Comparison of ENCODE assay signal across 20 cellular contexts in genomic region chr2:233189032-233189431, GRCh38.
DNase-seq lines count a peak whose midpoint lies in the region; ATAC-seq and TF ChIP-seq lines count a peak whose summit lies in the region.
"Had no signal": no experiment of that assay in that cellular context is flagged by ENCODE, and none has a peak within 500 bp of the region (broad histone marks: within the 10 kb centered on the region; RNA-seq: fewer than 3 reads in every experiment).

No MANE protein-coding gene starts in this region.

- H3K4me1 Mint-ChIP-seq in natural killer cell: peaks cover 0 to 19% of the 10 kb centered on the region in 2 donors
- peaks cover 5 to 11% of the 10 kb centered on the region in 2 donors for H3K4me1 Mint-ChIP-seq in natural killer cell treated with Interleukin-12 subunit alpha and Interleukin-12 subunit beta and Interleukin-15 and Interleukin-18, amount 100 ng/mL, for 72 hours (ENCODE audit: low read depth in 2 of 2)
- no peaks in the 10 kb centered on the region for H3K4me1 Mint-ChIP-seq in activated T-helper 17 cell treated with anti-CD3 and anti-CD28 coated beads, Interleukin-2, amount 50 U/mL, for 72 hours
- H3K4me1 Mint-ChIP-seq in neural crest cell: peaks cover 12% of the 10 kb centered on the region

- H3K27me3 Mint-ChIP-seq in natural killer cell (ENCODE audit: low read depth in 2 of 2): no peaks in the 10 kb centered on the region
- H3K27me3 Mint-ChIP-seq in natural killer cell treated with Interleukin-12 subunit alpha and Interleukin-12 subunit beta and Interleukin-15 and Interleukin-18, amount 100 ng/mL, for 72 hours: no peaks in the 10 kb centered on the region
- no peaks in the 10 kb centered on the region for H3K27me3 Mint-ChIP-seq in activated T-helper 17 cell treated with anti-CD3 and anti-CD28 coated beads, Interleukin-2, amount 50 U/mL, for 72 hours
- H3K27me3 Mint-ChIP-seq in neural crest cell (ENCODE audit: low read depth): no peaks in the 10 kb centered on the region
- H3K27me3 Mint-ChIP-seq: B cell; CD4-positive, alpha-beta T cell had no signal

- intact Hi-C loops in natural killer cell (cut with micrococcal nuclease): no loop called here

- no peak for TF ChIP-seq CTCF in natural killer cell (IDR thresholded peaks at IDR 0.05)
- no peak for TF ChIP-seq CTCF in neural crest cell (conservative IDR thresholded peaks at IDR 0.05)

- DNase-seq in natural killer cell (no peak), neural crest cell (ENCODE audit: low read depth, low spot score) (no peak), NCI-H2171 (lab: John Stamatoyannopoulos, UW) (no peak), NCI-H2081 treated with DMSO at 0.1 percent for 48 hours (lab: John Stamatoyannopoulos, UW) (no peak)
- DNase-seq in natural killer cell treated with Interleukin-12 subunit alpha and Interleukin-12 subunit beta and Interleukin-15 and Interleukin-18, amount 100 ng/mL, for 72 hours (ENCODE audit: low spot score): no peak
- DNase-seq: ACHN; CD4-positive, alpha-beta T cell; DMS79 treated with DMSO at 0.1 percent for 48 hours; GDM1; GOT3; HFFc6; MM.1S; NCI-H1417 treated with DMSO at 0.1 percent for 48 hours; NCI-H2029 treated with DMSO at 0.1 percent for 48 hours; NCI-H524; SIG-M5 had no signal

- peaks cover 28% of the 10 kb centered on the region for H3K36me3 Mint-ChIP-seq in natural killer cell
- peaks cover 24% of the 10 kb centered on the region for H3K36me3 Mint-ChIP-seq in natural killer cell treated with Interleukin-12 subunit alpha and Interleukin-12 subunit beta and Interleukin-15 and Interleukin-18, amount 100 ng/mL, for 72 hours
- H3K36me3 Mint-ChIP-seq in activated T-helper 17 cell treated with anti-CD3 and anti-CD28 coated beads, Interleukin-2, amount 50 U/mL, for 72 hours (ENCODE audit: low read depth): peaks cover 100% of the 10 kb centered on the region
- no peaks in the 10 kb centered on the region for H3K36me3 Mint-ChIP-seq in neural crest cell (ENCODE audit: low read depth)

- no peak overlapping the region for H3K4me3 Mint-ChIP-seq in natural killer cell
- no peak overlapping the region for H3K4me3 Mint-ChIP-seq in natural killer cell treated with Interleukin-12 subunit alpha and Interleukin-12 subunit beta and Interleukin-15 and Interleukin-18, amount 100 ng/mL, for 72 hours
- no peak overlapping the region for H3K4me3 Mint-ChIP-seq in activated T-helper 17 cell treated with anti-CD3 and anti-CD28 coated beads, Interleukin-2, amount 50 U/mL, for 72 hours
- H3K4me3 Mint-ChIP-seq in neural crest cell: no peak overlapping the region
- H3K4me3 Mint-ChIP-seq: B cell; CD4-positive, alpha-beta T cell; HFFc6 had no signal

- no peak for ATAC-seq in natural killer cell
- no peak for ATAC-seq in natural killer cell treated with Interleukin-12 subunit alpha and Interleukin-12 subunit beta and Interleukin-15 and Interleukin-18, amount 100 ng/mL, for 72 hours
- no peak for ATAC-seq in activated T-helper 17 cell treated with anti-CD3 and anti-CD28 coated beads, Interleukin-2, amount 50 U/mL, for 72 hours (replicated peaks)
- no peak for ATAC-seq in GM18870 (IDR thresholded peaks at IDR 0.05; ENCODE audit: unreplicated experiment)
- ATAC-seq: HepG2 had no signal

- H3K27ac Mint-ChIP-seq in natural killer cell (peak overlapping the region; percentile 9 to 72), neural crest cell (ENCODE audit: unreplicated experiment) (peak overlapping the region; percentile 35)
- peak overlapping the region in 1 of 2 donors; percentile 33 for H3K27ac Mint-ChIP-seq in natural killer cell treated with Interleukin-12 subunit alpha and Interleukin-12 subunit beta and Interleukin-15 and Interleukin-18, amount 100 ng/mL, for 72 hours
- H3K27ac Mint-ChIP-seq in activated T-helper 17 cell treated with anti-CD3 and anti-CD28 coated beads, Interleukin-2, amount 50 U/mL, for 72 hours: peak overlapping the region; percentile 41
- H3K27ac Mint-ChIP-seq: CD4-positive, alpha-beta T cell; HFFc6 had no signal

- no peaks in the 10 kb centered on the region for H3K9me3 Mint-ChIP-seq in natural killer cell
- no peaks in the 10 kb centered on the region for H3K9me3 Mint-ChIP-seq in natural killer cell treated with Interleukin-12 subunit alpha and Interleukin-12 subunit beta and Interleukin-15 and Interleukin-18, amount 100 ng/mL, for 72 hours
- H3K9me3 Mint-ChIP-seq in activated T-helper 17 cell treated with anti-CD3 and anti-CD28 coated beads, Interleukin-2, amount 50 U/mL, for 72 hours: no peaks in the 10 kb centered on the region
- no peaks in the 10 kb centered on the region for H3K9me3 Mint-ChIP-seq in neural crest cell
- H3K9me3 Mint-ChIP-seq: CD4-positive, alpha-beta T cell; HFFc6 had no signal
